In the genomic region with DNA sequence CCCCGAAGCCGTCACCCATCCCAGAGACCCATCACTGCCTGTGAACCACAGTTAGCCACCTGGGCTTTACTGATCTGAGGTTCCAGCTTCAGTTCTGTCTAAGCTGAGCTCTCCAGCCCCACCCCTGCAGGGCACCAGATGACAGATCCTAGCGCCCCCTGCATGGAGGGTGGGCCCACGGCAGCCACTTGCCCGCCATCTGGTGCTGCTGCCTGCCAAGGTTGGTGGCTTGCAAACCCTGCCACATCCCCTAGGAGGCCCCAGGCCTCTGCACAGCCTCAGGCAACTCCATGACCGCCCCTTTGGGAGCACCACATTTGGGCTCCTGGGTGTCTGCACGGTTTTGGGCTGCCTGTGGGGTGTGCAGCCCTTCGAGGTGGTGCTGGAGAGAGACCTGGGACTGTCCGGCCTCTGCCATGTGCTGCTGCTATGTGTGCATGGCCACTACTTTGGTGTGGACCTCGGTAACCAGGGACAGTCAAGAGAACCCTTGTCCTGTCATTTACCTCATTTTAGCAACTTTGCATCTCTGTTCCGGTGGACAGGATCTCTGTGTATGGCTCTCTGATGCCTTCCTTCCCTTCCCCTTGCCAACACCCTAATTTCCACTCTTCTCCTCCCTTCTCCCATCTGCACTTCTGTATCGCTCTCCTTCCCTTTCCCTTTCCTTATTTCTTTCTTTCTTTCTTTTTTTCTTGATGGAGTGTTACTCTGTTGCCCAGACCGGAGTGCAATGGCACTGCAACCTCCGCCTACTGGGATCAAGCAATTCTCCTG, we compare ENCODE assay signal across 8 cellular contexts.
A peak's percentile ranks its signal among the peaks of the same experiment; 100 is the strongest.
DNase-seq lines count a peak whose midpoint lies in the region; ATAC-seq lines count a peak whose summit lies in the region.

No MANE protein-coding gene starts in this region.

- no peaks in the 10 kb centered on the region for H3K36me3 Mint-ChIP-seq in activated naive CD4-positive, alpha-beta T cell treated with anti-CD3 and anti-CD28 coated beads, Interleukin-2, amount 50 U/mL, for 24 hours
- no peaks in the 10 kb centered on the region for H3K36me3 Mint-ChIP-seq in stimulated activated memory B cell treated with anti-CD40 and anti-IgM and Interleukin-4, amounts not matched to agents 10 μg/mL and 1 μg/mL and 100 μg/mL, for 72 hours

- peaks cover 18% of the 10 kb centered on the region for H3K27me3 Mint-ChIP-seq in activated naive CD4-positive, alpha-beta T cell treated with anti-CD3 and anti-CD28 coated beads, Interleukin-2, amount 50 U/mL, for 24 hours
- H3K27me3 Mint-ChIP-seq in stimulated activated memory B cell treated with anti-CD40 and anti-IgM and Interleukin-4, amounts not matched to agents 10 μg/mL and 1 μg/mL and 100 μg/mL, for 72 hours, result peaks cover 46% of the 10 kb centered on the region

- peak; percentile 55 for ATAC-seq in stimulated activated memory B cell treated with anti-CD40 and anti-IgM and Interleukin-4, amounts not matched to agents 10 μg/mL and 1 μg/mL and 100 μg/mL, for 72 hours
- ATAC-seq in GM18858 (IDR thresholded peaks at IDR 0.05; ENCODE audit: unreplicated experiment), result no peak

- H3K27ac Mint-ChIP-seq in activated naive CD4-positive, alpha-beta T cell treated with anti-CD3 and anti-CD28 coated beads, Interleukin-2, amount 50 U/mL, for 24 hours, result peak overlapping the region; percentile 89
- no peak overlapping the region for H3K27ac Mint-ChIP-seq in stimulated activated memory B cell treated with anti-CD40 and anti-IgM and Interleukin-4, amounts not matched to agents 10 μg/mL and 1 μg/mL and 100 μg/mL, for 72 hours

- H3K4me3 Mint-ChIP-seq in activated naive CD4-positive, alpha-beta T cell treated with anti-CD3 and anti-CD28 coated beads, Interleukin-2, amount 50 U/mL, for 24 hours, result peak overlapping the region; percentile 5
- H3K4me3 Mint-ChIP-seq in stimulated activated memory B cell treated with anti-CD40 and anti-IgM and Interleukin-4, amounts not matched to agents 10 μg/mL and 1 μg/mL and 100 μg/mL, for 72 hours, result no peak overlapping the region

- no peaks in the 10 kb centered on the region for H3K9me3 Mint-ChIP-seq in activated naive CD4-positive, alpha-beta T cell treated with anti-CD3 and anti-CD28 coated beads, Interleukin-2, amount 50 U/mL, for 24 hours
- no peaks in the 10 kb centered on the region for H3K9me3 Mint-ChIP-seq in stimulated activated memory B cell treated with anti-CD40 and anti-IgM and Interleukin-4, amounts not matched to agents 10 μg/mL and 1 μg/mL and 100 μg/mL, for 72 hours

- H3K4me1 Mint-ChIP-seq in activated naive CD4-positive, alpha-beta T cell treated with anti-CD3 and anti-CD28 coated beads, Interleukin-2, amount 50 U/mL, for 24 hours, result no peaks in the 10 kb centered on the region
- no peaks in the 10 kb centered on the region for H3K4me1 Mint-ChIP-seq in stimulated activated memory B cell treated with anti-CD40 and anti-IgM and Interleukin-4, amounts not matched to agents 10 μg/mL and 1 μg/mL and 100 μg/mL, for 72 hours

- DNase-seq in activated T-cell treated with anti-CD3 and anti-CD28 coated beads for 48 hours (ENCODE audit: low read depth) (peak; percentile 48), activated T-cell treated with anti-CD3 and anti-CD28 coated beads for 4 hours (no peak), NCI-H1436 treated with DMSO at 0.1 percent for 48 hours (lab: John Stamatoyannopoulos, UW) (peak; percentile 9), NCI-H2081 treated with DMSO at 0.1 percent for 48 hours (lab: John Stamatoyannopoulos, UW) (no peak), OCI-M2 (lab: John Stamatoyannopoulos, UW; ENCODE audit: unreplicated experiment) (no peak)

Comparison
In these comparisons a context has a peak if more than half of its experiments do, and no peak if none do; other contexts are left out.
1. DNase-seq: peak in activated T-cell treated with anti-CD3 and anti-CD28 coated beads for 48 hours (single experiment) and NCI-H1436 treated with DMSO at 0.1 percent for 48 hours (single experiment); none in activated T-cell treated with anti-CD3 and anti-CD28 coated beads for 4 hours (single experiment), NCI-H2081 treated with DMSO at 0.1 percent for 48 hours (single experiment) and OCI-M2 (single experiment).